In genomic region chr12:14216405-14217294, GRCh38 we compare ENCODE assay signal across 8 cellular contexts.
A peak's percentile ranks its signal among the peaks of the same experiment; 100 is the strongest.
DNase-seq lines count a peak whose midpoint lies in the region; ATAC-seq, FAIRE-seq and TF ChIP-seq lines count a peak whose summit lies in the region.

No MANE protein-coding gene starts in this region.

- ATAC-seq in HG02571 (IDR thresholded peaks at IDR 0.05; ENCODE audit: unreplicated experiment), result peak; percentile 40
- peak; percentile 42 for ATAC-seq in activated naive CD8-positive, alpha-beta T cell treated with anti-CD3 and anti-CD28 coated beads, Interleukin-2, amount 50 U/mL, for 24 hours
- ATAC-seq in HG02885 (IDR thresholded peaks at IDR 0.05; ENCODE audit: poor library complexity, unreplicated experiment), result no peak

- peaks cover 33% of the 10 kb centered on the region for H3K4me1 Mint-ChIP-seq in activated naive CD8-positive, alpha-beta T cell treated with anti-CD3 and anti-CD28 coated beads, Interleukin-2, amount 50 U/mL, for 24 hours
- H3K4me1 Mint-ChIP-seq in type B pancreatic cell (ENCODE audit: unreplicated experiment), result peaks cover 8% of the 10 kb centered on the region

- H3K9me3 ChIP-seq in BLaER1, result peaks cover 16% of the 10 kb centered on the region

- no peaks in the 10 kb centered on the region for H3K4me1 ChIP-seq in BLaER1

- 0 out of 2 replicates have a peak overlapping the region, but pooled peaks have one; percentile 3 for H3K4me2 ChIP-seq in BLaER1

- H3K9ac ChIP-seq in BLaER1, result no peak overlapping the region

- peaks cover 14% of the 10 kb centered on the region for H3K36me3 Mint-ChIP-seq in activated naive CD8-positive, alpha-beta T cell treated with anti-CD3 and anti-CD28 coated beads, Interleukin-2, amount 50 U/mL, for 24 hours (ENCODE audit: low read depth)
- peaks cover 14% of the 10 kb centered on the region for H3K36me3 Mint-ChIP-seq in type B pancreatic cell

- peaks cover 16% of the 10 kb centered on the region for H3K9me3 Mint-ChIP-seq in activated naive CD8-positive, alpha-beta T cell treated with anti-CD3 and anti-CD28 coated beads, Interleukin-2, amount 50 U/mL, for 24 hours
- peaks cover 9% of the 10 kb centered on the region for H3K9me3 Mint-ChIP-seq in type B pancreatic cell

- FAIRE-seq in D721Med (lab: Jason Lieb, UNC), result no peak

- TF ChIP-seq CTCF in type B pancreatic cell (conservative IDR thresholded peaks at IDR 0.05), result no peak
- TF ChIP-seq CTCF in D721Med (IDR thresholded peaks at IDR 0.05; ENCODE audit: insufficient read depth, missing control alignments), result no peak

- no peaks in the 10 kb centered on the region for H3K27me3 ChIP-seq in BLaER1

- H4K20me1 ChIP-seq in BLaER1, result no peaks in the 10 kb centered on the region

- H3K27ac ChIP-seq in BLaER1, result no peak overlapping the region

- no peak for DNase-seq in activated naive CD8-positive, alpha-beta T cell treated with anti-CD3 and anti-CD28 coated beads, Interleukin-2, amount 50 U/mL, for 24 hours
- DNase-seq in lung microvascular endothelial cell (ENCODE audit: low read depth in 2 of 2) (peak; percentile 17 to 28), NCI-H2107 treated with DMSO at 0.1 percent for 48 hours (lab: John Stamatoyannopoulos, UW; ENCODE audit: unreplicated experiment) (no peak), type B pancreatic cell (ENCODE audit: extremely low spot score, unreplicated experiment) (no peak), D721Med (ENCODE audit: insufficient read length, low spot score) (no peak)

- no peaks in the 10 kb centered on the region for H3K36me3 ChIP-seq in BLaER1

- no peaks in the 10 kb centered on the region for H3K27me3 Mint-ChIP-seq in activated naive CD8-positive, alpha-beta T cell treated with anti-CD3 and anti-CD28 coated beads, Interleukin-2, amount 50 U/mL, for 24 hours
- H3K27me3 Mint-ChIP-seq in type B pancreatic cell, result no peaks in the 10 kb centered on the region

- peak overlapping the region; percentile 63 for H3K4me3 Mint-ChIP-seq in activated naive CD8-positive, alpha-beta T cell treated with anti-CD3 and anti-CD28 coated beads, Interleukin-2, amount 50 U/mL, for 24 hours
- H3K4me3 Mint-ChIP-seq in type B pancreatic cell, result no peak overlapping the region

- peak overlapping the region; percentile 87 for H3K27ac Mint-ChIP-seq in activated naive CD8-positive, alpha-beta T cell treated with anti-CD3 and anti-CD28 coated beads, Interleukin-2, amount 50 U/mL, for 24 hours
- no peak overlapping the region for H3K27ac Mint-ChIP-seq in type B pancreatic cell

- no peak overlapping the region for H3K4me3 ChIP-seq in BLaER1

Comparison
In these comparisons a context has a peak if more than half of its experiments do, and no peak if none do; other contexts are left out.
1. DNase-seq: peak in lung microvascular endothelial cell (2 of 2); none in activated naive CD8-positive, alpha-beta T cell treated with anti-CD3 and anti-CD28 coated beads, Interleukin-2, amount 50 U/mL, for 24 hours (single experiment), NCI-H2107 treated with DMSO at 0.1 percent for 48 hours (single experiment), type B pancreatic cell (single experiment) and D721Med (single experiment).